In genomic region chr17:44220211-44221071, GRCh38 we compare ENCODE assay signal across 1 cellular context.
TF ChIP-seq lines count a peak whose summit lies in the region.

No MANE protein-coding gene starts in this region.

TF ChIP-seq in HepG2, 621 proteins besides CTCF, POLR2A, EP300 and RAD21 (continues in another document):
- no peak for TF ChIP-seq ZNF652 (CRISPR knock-in tag; IDR thresholded peaks at IDR 0.05; ENCODE audit: borderline replicate concordance, low read depth)
- TF ChIP-seq MIER3 (CRISPR knock-in tag; IDR thresholded peaks at IDR 0.05; ENCODE audit: borderline replicate concordance) = peak; percentile 3; the same call in 1 of the 2 replicates
- 0 out of 2 replicates have a peak, but pooled peaks have one; percentile 49 for TF ChIP-seq ZNF879 (CRISPR knock-in tag; IDR thresholded peaks at IDR 0.05)
- no peak for TF ChIP-seq ZFP36 (IDR thresholded peaks at IDR 0.05; ENCODE audit: borderline replicate concordance, low read depth, low read length, partially characterized antibody)
- TF ChIP-seq FOXA3 (CRISPR knock-in tag; IDR thresholded peaks at IDR 0.05) = no peak
- peak; percentile 31; the same call in 1 of the 2 replicates for TF ChIP-seq SAFB2 (CRISPR knock-in tag; IDR thresholded peaks at IDR 0.05; ENCODE audit: borderline replicate concordance, low read depth)
- no peak for TF ChIP-seq BCLAF1 (IDR thresholded peaks at IDR 0.05)
- TF ChIP-seq ZNF800 (CRISPR knock-in tag; IDR thresholded peaks at IDR 0.05) = peak; percentile 93
- TF ChIP-seq KDM4B (CRISPR knock-in tag; IDR thresholded peaks at IDR 0.05) = peak; percentile 50; the same call in 1 of the 2 replicates
- no peak for TF ChIP-seq ZNF18 (CRISPR knock-in tag; IDR thresholded peaks at IDR 0.05; ENCODE audit: insufficient replicate concordance)
- TF ChIP-seq ZNF790 (CRISPR knock-in tag; IDR thresholded peaks at IDR 0.05; ENCODE audit: borderline replicate concordance) = 0 out of 2 replicates have a peak, but pooled peaks have one; percentile 33
- no peak for TF ChIP-seq U2AF1 (optimal IDR thresholded peaks at IDR 0.05; ENCODE audit: low read depth, low read length)
- no peak for TF ChIP-seq TFDP1 (CRISPR knock-in tag; IDR thresholded peaks at IDR 0.05; ENCODE audit: borderline replicate concordance)
- no peak for TF ChIP-seq ZBTB37 (CRISPR knock-in tag; IDR thresholded peaks at IDR 0.05)
- TF ChIP-seq ZNF562 (CRISPR knock-in tag; IDR thresholded peaks at IDR 0.05; ENCODE audit: borderline replicate concordance) = no peak
- no peak for TF ChIP-seq GMEB1 (CRISPR knock-in tag; IDR thresholded peaks at IDR 0.05; ENCODE audit: borderline replicate concordance)
- TF ChIP-seq PTBP1 (IDR thresholded peaks at IDR 0.05; ENCODE audit: low read depth, low read length, poor library complexity, severe bottlenecking) = peak; percentile 60
- no peak for TF ChIP-seq ZKSCAN1 (IDR thresholded peaks at IDR 0.05; ENCODE audit: low read length)
- 0 out of 2 replicates have a peak, but pooled peaks have one; percentile 46 for TF ChIP-seq ETS1 (CRISPR knock-in tag; IDR thresholded peaks at IDR 0.05)
- no peak for TF ChIP-seq ZBTB42 (CRISPR knock-in tag; IDR thresholded peaks at IDR 0.05)
- no peak for TF ChIP-seq JUN (CRISPR knock-in tag; IDR thresholded peaks at IDR 0.05)
- peak; percentile 19; the same call in 1 of the 2 replicates for TF ChIP-seq E2F1 (CRISPR knock-in tag; IDR thresholded peaks at IDR 0.05)
- TF ChIP-seq ZNF776 (CRISPR knock-in tag; IDR thresholded peaks at IDR 0.05) = no peak; the same call in 1 of the 2 replicates
- TF ChIP-seq HDAC1 (CRISPR knock-in tag; IDR thresholded peaks at IDR 0.05) = peak; percentile 37; the same call in 1 of the 2 replicates
- TF ChIP-seq ZNF644 (CRISPR knock-in tag; IDR thresholded peaks at IDR 0.05; ENCODE audit: low read depth) = no peak
- TF ChIP-seq TAF15 (IDR thresholded peaks at IDR 0.05; ENCODE audit: low read depth, low read length, poor library complexity, severe bottlenecking) = no peak
- TF ChIP-seq ZNF878 (CRISPR knock-in tag; IDR thresholded peaks at IDR 0.05) = 0 out of 2 replicates have a peak, but pooled peaks have one; percentile 1
- no peak for TF ChIP-seq PRMT3 (CRISPR knock-in tag; IDR thresholded peaks at IDR 0.05; ENCODE audit: borderline replicate concordance, low read depth)
- peak; percentile 92 for TF ChIP-seq ZNF142 (CRISPR knock-in tag; IDR thresholded peaks at IDR 0.05)
- no peak for TF ChIP-seq ZBTB26 (CRISPR knock-in tag; IDR thresholded peaks at IDR 0.05; ENCODE audit: borderline replicate concordance)
- TF ChIP-seq TBX3 (IDR thresholded peaks at IDR 0.05; ENCODE audit: borderline replicate concordance) = no peak
- no peak for TF ChIP-seq ZNF430 (CRISPR knock-in tag; IDR thresholded peaks at IDR 0.05)
- TF ChIP-seq ZBTB20 (CRISPR knock-in tag; IDR thresholded peaks at IDR 0.05; ENCODE audit: borderline replicate concordance, low read depth) = no peak; the same call in none of the 2 replicates
- no peak for TF ChIP-seq ZNF3 (CRISPR knock-in tag; IDR thresholded peaks at IDR 0.05)
- TF ChIP-seq ZC3H13 (CRISPR knock-in tag; IDR thresholded peaks at IDR 0.05) = peak; percentile 65
- TF ChIP-seq ZNF331 (CRISPR knock-in tag; IDR thresholded peaks at IDR 0.05) = no peak
- no peak for TF ChIP-seq CREM (IDR thresholded peaks at IDR 0.05)
- peak; percentile 31; the same call in 1 of the 2 replicates for TF ChIP-seq CREM (CRISPR knock-in tag; IDR thresholded peaks at IDR 0.05)
- no peak for TF ChIP-seq KAT8 (CRISPR knock-in tag; IDR thresholded peaks at IDR 0.05)
